ENCODE assay signal across 1 cellular context in the genomic region with DNA sequence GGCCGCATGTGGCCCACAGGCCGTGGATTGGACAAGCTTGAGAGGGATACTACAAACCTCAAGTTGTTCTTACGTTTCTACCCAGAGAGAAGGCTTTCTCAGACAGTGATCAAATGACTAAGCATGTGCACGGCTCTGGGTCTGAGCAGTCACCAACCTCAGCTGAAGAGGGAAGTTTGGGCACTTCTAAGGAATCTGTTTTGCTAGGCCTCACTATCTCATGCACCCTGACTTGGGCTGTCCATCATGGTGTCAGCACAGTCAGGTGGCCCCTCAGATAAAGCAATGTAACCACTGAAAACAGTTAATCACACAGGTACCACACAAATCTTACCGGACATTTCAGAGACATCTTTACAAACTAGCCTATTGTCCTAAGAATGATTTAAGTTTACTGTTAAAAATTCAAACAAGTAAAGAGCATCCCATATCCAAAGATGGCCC.
A peak's percentile ranks its signal among the peaks of the same experiment; 100 is the strongest.
TF ChIP-seq lines count a peak whose summit lies in the region.

No MANE protein-coding gene starts in this region.

TF ChIP-seq in K562, 482 proteins besides CTCF, POLR2A, EP300 and RAD21 (continued from another document and continues in another):
- TF ChIP-seq CEBPG (CRISPR knock-in tag; IDR thresholded peaks at IDR 0.05) (no peak), CEBPG (tag; conservative IDR thresholded peaks at IDR 0.05 in 1 of 2, IDR thresholded peaks at IDR 0.05 in 1 of 2) (no peak), ILK (tag; IDR thresholded peaks at IDR 0.05; ENCODE audit: borderline replicate concordance, low read depth) (no peak), ZZZ3 (IDR thresholded peaks at IDR 0.05) (no peak), ZNF79 (CRISPR knock-in tag; IDR thresholded peaks at IDR 0.05; ENCODE audit: low read depth) (no peak), ZNF354B (CRISPR knock-in tag; IDR thresholded peaks at IDR 0.05) (no peak), KDM4B (IDR thresholded peaks at IDR 0.05; ENCODE audit: borderline replicate concordance in 2 of 2, low read depth in 1 of 2) (peak in 1 of 2 experiments; percentile 64; a peak in 1 of 4 replicates), JUNB (CRISPR knock-in tag; conservative IDR thresholded peaks at IDR 0.05) (no peak), ZNF76 (CRISPR knock-in tag; IDR thresholded peaks at IDR 0.05; ENCODE audit: borderline replicate concordance) (no peak), HIVEP1 (CRISPR knock-in tag; IDR thresholded peaks at IDR 0.05) (no peak), LCOR (CRISPR knock-in tag; IDR thresholded peaks at IDR 0.05) (peak; percentile 87), SPI1 (IDR thresholded peaks at IDR 0.05; ENCODE audit: borderline replicate concordance, low read depth, low read length) (no peak), FOXM1 (IDR thresholded peaks at IDR 0.05; ENCODE audit: low read depth) (peak; percentile 94), FOXM1 (CRISPR knock-in tag; IDR thresholded peaks at IDR 0.05; ENCODE audit: low read depth) (no peak), NFE2L1 (tag; IDR thresholded peaks at IDR 0.05; ENCODE audit: borderline replicate concordance, low read depth) (no peak), MCM2 (IDR thresholded peaks at IDR 0.05; ENCODE audit: low read depth) (no peak), MCM3 (IDR thresholded peaks at IDR 0.05) (no peak), TCF3 (CRISPR knock-in tag; IDR thresholded peaks at IDR 0.05) (peak; percentile 100), CREB1 (IDR thresholded peaks at IDR 0.05) (peak; percentile 75), CREB1 (CRISPR knock-in tag; IDR thresholded peaks at IDR 0.05) (no peak; the same call in 1 of the 2 replicates), ZNF140 (CRISPR knock-in tag; IDR thresholded peaks at IDR 0.05) (no peak), ZNF644 (tag; IDR thresholded peaks at IDR 0.05; ENCODE audit: low read depth) (peak; percentile 94), TEAD2 (tag; IDR thresholded peaks at IDR 0.05) (peak; percentile 72; the same call in 1 of the 2 replicates), GATA2 (CRISPR knock-in tag; IDR thresholded peaks at IDR 0.05) (peak; percentile 99), MYC (IDR thresholded peaks at IDR 0.05; ENCODE audit: low read depth, low read length) (peak; percentile 70), MYC (CRISPR knock-in tag; IDR thresholded peaks at IDR 0.05; ENCODE audit: borderline replicate concordance, low read depth) (no peak), ELF1 (tag; IDR thresholded peaks at IDR 0.05) (no peak), NCOA2 (IDR thresholded peaks at IDR 0.05; ENCODE audit: partially characterized antibody in 2 of 2) (peak; percentile 75 to 89), SUPT5H (IDR thresholded peaks at IDR 0.05) (no peak), ZKSCAN3 (CRISPR knock-in tag; IDR thresholded peaks at IDR 0.05) (no peak), ZNF311 (CRISPR knock-in tag; IDR thresholded peaks at IDR 0.05) (no peak), ZNF589 (CRISPR knock-in tag; IDR thresholded peaks at IDR 0.05; ENCODE audit: low read depth) (peak; percentile 90), DMBX1 (CRISPR knock-in tag; IDR thresholded peaks at IDR 0.05; ENCODE audit: borderline replicate concordance) (peak; percentile 96), RCOR1 (IDR thresholded peaks at IDR 0.05; ENCODE audit: borderline replicate concordance in 1 of 2, low read depth in 2 of 2, low read length in 2 of 2) (peak; percentile 99 to 100), ZNF3 (CRISPR knock-in tag; IDR thresholded peaks at IDR 0.05) (no peak), GATAD2B (IDR thresholded peaks at IDR 0.05; ENCODE audit: borderline replicate concordance) (peak; percentile 90), SMARCB1 (IDR thresholded peaks at IDR 0.05; ENCODE audit: insufficient read length, low read depth) (no peak)
- TF ChIP-seq, protein P1, sequence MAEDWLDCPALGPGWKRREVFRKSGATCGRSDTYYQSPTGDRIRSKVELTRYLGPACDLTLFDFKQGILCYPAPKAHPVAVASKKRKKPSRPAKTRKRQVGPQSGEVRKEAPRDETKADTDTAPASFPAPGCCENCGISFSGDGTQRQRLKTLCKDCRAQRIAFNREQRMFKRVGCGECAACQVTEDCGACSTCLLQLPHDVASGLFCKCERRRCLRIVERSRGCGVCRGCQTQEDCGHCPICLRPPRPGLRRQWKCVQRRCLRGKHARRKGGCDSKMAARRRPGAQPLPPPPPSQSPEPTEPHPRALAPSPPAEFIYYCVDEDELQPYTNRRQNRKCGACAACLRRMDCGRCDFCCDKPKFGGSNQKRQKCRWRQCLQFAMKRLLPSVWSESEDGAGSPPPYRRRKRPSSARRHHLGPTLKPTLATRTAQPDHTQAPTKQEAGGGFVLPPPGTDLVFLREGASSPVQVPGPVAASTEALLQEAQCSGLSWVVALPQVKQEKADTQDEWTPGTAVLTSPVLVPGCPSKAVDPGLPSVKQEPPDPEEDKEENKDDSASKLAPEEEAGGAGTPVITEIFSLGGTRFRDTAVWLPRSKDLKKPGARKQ (CRISPR knock-in tag; IDR thresholded peaks at IDR 0.05): no peak
- TF ChIP-seq, protein P2, sequence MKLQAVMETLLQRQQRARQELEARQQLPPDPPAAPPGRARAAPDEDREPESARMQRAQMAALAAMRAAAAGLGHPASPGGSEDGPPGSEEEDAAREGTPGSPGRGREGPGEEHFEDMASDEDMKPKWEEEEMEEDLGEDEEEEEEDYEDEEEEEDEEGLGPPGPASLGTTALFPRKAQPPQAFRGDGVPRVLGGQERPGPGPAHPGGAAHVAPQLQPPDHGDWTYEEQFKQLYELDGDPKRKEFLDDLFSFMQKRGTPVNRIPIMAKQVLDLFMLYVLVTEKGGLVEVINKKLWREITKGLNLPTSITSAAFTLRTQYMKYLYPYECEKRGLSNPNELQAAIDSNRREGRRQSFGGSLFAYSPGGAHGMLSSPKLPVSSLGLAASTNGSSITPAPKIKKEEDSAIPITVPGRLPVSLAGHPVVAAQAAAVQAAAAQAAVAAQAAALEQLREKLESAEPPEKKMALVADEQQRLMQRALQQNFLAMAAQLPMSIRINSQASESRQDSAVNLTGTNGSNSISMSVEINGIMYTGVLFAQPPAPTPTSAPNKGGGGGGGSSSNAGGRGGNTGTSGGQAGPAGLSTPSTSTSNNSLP (IDR thresholded peaks at IDR 0.05; ENCODE audit: borderline replicate concordance, low read depth, low read length): peak; percentile 82; the same call in 1 of the 2 replicates
- TF ChIP-seq, protein P3, sequence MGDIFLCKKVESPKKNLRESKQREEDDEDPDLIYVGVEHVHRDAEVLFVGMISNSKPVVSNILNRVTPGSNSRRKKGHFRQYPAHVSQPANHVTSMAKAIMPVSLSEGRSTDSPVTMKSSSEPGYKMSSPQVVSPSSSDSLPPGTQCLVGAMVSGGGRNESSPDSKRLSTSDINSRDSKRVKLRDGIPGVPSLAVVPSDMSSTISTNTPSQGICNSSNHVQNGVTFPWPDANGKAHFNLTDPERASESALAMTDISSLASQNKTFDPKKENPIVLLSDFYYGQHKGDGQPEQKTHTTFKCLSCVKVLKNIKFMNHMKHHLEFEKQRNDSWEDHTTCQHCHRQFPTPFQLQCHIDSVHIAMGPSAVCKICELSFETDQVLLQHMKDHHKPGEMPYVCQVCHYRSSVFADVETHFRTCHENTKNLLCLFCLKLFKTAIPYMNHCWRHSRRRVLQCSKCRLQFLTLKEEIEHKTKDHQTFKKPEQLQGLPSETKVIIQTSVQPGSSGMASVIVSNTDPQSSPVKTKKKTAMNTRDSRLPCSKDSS (IDR thresholded peaks at IDR 0.05; ENCODE audit: low read depth, partially characterized antibody): no peak
- TF ChIP-seq, protein P4, sequence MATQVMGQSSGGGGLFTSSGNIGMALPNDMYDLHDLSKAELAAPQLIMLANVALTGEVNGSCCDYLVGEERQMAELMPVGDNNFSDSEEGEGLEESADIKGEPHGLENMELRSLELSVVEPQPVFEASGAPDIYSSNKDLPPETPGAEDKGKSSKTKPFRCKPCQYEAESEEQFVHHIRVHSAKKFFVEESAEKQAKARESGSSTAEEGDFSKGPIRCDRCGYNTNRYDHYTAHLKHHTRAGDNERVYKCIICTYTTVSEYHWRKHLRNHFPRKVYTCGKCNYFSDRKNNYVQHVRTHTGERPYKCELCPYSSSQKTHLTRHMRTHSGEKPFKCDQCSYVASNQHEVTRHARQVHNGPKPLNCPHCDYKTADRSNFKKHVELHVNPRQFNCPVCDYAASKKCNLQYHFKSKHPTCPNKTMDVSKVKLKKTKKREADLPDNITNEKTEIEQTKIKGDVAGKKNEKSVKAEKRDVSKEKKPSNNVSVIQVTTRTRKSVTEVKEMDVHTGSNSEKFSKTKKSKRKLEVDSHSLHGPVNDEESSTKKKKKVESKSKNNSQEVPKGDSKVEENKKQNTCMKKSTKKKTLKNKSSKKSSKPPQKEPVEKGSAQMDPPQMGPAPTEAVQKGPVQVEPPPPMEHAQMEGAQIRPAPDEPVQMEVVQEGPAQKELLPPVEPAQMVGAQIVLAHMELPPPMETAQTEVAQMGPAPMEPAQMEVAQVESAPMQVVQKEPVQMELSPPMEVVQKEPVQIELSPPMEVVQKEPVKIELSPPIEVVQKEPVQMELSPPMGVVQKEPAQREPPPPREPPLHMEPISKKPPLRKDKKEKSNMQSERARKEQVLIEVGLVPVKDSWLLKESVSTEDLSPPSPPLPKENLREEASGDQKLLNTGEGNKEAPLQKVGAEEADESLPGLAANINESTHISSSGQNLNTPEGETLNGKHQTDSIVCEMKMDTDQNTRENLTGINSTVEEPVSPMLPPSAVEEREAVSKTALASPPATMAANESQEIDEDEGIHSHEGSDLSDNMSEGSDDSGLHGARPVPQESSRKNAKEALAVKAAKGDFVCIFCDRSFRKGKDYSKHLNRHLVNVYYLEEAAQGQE (CRISPR knock-in tag; IDR thresholded peaks at IDR 0.05; ENCODE audit: low read depth): no peak
- TF ChIP-seq, protein P5, sequence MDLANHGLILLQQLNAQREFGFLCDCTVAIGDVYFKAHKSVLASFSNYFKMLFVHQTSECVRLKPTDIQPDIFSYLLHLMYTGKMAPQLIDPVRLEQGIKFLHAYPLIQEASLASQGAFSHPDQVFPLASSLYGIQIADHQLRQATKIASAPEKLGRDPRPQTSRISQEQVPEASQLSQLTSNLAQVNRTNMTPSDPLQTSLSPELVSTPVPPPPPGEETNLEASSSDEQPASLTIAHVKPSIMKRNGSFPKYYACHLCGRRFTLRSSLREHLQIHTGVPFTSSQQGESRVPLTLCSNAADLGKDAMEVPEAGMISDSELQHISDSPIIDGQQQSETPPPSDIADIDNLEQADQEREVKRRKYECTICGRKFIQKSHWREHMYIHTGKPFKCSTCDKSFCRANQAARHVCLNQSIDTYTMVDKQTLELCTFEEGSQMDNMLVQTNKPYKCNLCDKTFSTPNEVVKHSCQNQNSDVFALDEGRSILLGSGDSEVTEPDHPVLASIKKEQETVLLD (IDR thresholded peaks at IDR 0.05): peak; percentile 74; the same call in 1 of the 2 replicates
- TF ChIP-seq, protein P6, sequence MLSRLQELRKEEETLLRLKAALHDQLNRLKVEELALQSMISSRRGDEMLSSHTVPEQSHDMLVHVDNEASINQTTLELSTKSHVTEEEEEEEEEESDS (CRISPR knock-in tag; IDR thresholded peaks at IDR 0.05): no peak
- TF ChIP-seq, protein P7, sequence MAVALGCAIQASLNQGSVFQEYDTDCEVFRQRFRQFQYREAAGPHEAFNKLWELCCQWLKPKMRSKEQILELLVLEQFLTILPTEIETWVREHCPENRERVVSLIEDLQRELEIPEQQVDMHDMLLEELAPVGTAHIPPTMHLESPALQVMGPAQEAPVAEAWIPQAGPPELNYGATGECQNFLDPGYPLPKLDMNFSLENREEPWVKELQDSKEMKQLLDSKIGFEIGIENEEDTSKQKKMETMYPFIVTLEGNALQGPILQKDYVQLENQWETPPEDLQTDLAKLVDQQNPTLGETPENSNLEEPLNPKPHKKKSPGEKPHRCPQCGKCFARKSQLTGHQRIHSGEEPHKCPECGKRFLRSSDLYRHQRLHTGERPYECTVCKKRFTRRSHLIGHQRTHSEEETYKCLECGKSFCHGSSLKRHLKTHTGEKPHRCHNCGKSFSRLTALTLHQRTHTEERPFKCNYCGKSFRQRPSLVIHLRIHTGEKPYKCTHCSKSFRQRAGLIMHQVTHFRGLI (CRISPR knock-in tag; IDR thresholded peaks at IDR 0.05): 0 out of 2 replicates have a peak, but pooled peaks have one; percentile 34
- TF ChIP-seq, protein P8, sequence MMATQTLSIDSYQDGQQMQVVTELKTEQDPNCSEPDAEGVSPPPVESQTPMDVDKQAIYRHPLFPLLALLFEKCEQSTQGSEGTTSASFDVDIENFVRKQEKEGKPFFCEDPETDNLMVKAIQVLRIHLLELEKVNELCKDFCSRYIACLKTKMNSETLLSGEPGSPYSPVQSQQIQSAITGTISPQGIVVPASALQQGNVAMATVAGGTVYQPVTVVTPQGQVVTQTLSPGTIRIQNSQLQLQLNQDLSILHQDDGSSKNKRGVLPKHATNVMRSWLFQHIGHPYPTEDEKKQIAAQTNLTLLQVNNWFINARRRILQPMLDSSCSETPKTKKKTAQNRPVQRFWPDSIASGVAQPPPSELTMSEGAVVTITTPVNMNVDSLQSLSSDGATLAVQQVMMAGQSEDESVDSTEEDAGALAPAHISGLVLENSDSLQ (IDR thresholded peaks at IDR 0.05): peak; percentile 97
- TF ChIP-seq, protein P9, sequence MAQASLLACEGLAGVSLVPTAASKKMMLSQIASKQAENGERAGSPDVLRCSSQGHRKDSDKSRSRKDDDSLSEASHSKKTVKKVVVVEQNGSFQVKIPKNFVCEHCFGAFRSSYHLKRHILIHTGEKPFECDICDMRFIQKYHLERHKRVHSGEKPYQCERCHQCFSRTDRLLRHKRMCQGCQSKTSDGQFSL (CRISPR knock-in tag; IDR thresholded peaks at IDR 0.05): no peak
- TF ChIP-seq, protein P9 (tag; IDR thresholded peaks at IDR 0.05): no peak
- TF ChIP-seq, protein P10, sequence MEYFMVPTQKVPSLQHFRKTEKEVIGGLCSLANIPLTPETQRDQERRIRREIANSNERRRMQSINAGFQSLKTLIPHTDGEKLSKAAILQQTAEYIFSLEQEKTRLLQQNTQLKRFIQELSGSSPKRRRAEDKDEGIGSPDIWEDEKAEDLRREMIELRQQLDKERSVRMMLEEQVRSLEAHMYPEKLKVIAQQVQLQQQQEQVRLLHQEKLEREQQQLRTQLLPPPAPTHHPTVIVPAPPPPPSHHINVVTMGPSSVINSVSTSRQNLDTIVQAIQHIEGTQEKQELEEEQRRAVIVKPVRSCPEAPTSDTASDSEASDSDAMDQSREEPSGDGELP (CRISPR knock-in tag; IDR thresholded peaks at IDR 0.05; ENCODE audit: borderline replicate concordance): peak; percentile 83
- TF ChIP-seq, protein P11, sequence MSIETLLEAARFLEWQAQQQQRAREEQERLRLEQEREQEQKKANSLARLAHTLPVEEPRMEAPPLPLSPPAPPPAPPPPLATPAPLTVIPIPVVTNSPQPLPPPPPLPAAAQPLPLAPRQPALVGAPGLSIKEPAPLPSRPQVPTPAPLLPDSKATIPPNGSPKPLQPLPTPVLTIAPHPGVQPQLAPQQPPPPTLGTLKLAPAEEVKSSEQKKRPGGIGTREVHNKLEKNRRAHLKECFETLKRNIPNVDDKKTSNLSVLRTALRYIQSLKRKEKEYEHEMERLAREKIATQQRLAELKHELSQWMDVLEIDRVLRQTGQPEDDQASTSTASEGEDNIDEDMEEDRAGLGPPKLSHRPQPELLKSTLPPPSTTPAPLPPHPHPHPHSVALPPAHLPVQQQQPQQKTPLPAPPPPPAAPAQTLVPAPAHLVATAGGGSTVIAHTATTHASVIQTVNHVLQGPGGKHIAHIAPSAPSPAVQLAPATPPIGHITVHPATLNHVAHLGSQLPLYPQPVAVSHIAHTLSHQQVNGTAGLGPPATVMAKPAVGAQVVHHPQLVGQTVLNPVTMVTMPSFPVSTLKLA (conservative IDR thresholded peaks at IDR 0.05): peak in 1 of 2 experiments; percentile 77; a peak in 2 of 4 replicates
